Comparison of ENCODE assay signal across 8 cellular contexts in the genomic region with DNA sequence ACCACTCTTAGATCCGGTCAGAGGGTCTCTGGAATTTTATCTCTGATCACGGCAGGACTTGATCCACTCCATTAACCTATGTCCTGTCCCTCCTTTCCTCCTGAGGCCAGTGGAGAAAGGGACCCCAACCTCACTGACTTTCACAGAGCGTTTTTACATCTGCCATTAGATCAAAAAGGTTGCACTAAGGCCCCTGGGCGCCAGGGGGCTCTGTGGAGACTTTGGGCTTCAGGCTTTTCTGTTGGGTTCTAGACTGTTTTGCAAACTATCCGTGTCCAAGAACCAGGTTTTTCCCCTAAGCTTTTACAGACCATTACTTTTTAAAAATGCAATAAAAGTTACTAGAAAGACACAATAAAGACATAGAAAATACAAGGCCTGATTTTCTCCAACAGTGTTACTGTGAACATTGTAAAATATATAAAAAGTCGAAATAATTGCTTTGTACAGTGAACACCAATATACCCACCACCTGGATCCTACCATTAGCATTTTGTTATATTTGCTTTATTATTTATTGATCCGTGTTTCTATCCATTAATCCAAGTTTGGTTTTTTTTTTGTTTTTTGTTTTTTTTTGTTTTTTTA.
DNase-seq lines count a peak whose midpoint lies in the region; FAIRE-seq and TF ChIP-seq lines count a peak whose summit lies in the region.

No MANE protein-coding gene starts in this region.

- no peak for FAIRE-seq in frontal cortex (lab: Jason Lieb, UNC)

- DNase-seq in DMS153 treated with DMSO at 0.1 percent for 48 hours (lab: John Stamatoyannopoulos, UW; ENCODE audit: unreplicated experiment) (peak; percentile 4), DMS153 (lab: John Stamatoyannopoulos, UW) (no peak), SW 1271 (lab: John Stamatoyannopoulos, UW) (peak; percentile 7 to 40), astrocyte of the hippocampus (ENCODE audit: low read depth, low spot score) (peak; percentile 45), iris pigment epithelial cell (ENCODE audit: low read depth) (peak; percentile 48), frontal cortex (ENCODE audit: low spot score in 2 of 2) (no peak)
- peak; percentile 38 to 46 for DNase-seq in stimulated activated CD4-positive, alpha-beta T cell treated with anti-CD3 and anti-CD28 coated beads, Interleukin-4, amount 100 ng/mL, for 48 hours (ENCODE audit: low read depth in 2 of 2)

- TF ChIP-seq CTCF in LNCAP (IDR thresholded peaks at IDR 0.05) = peak; percentile 89

Comparison
In these comparisons a context has a peak if more than half of its experiments do, and no peak if none do; other contexts are left out.
1. DNase-seq: peak in DMS153 treated with DMSO at 0.1 percent for 48 hours (single experiment), SW 1271 (2 of 2), astrocyte of the hippocampus (single experiment), iris pigment epithelial cell (single experiment) and stimulated activated CD4-positive, alpha-beta T cell treated with anti-CD3 and anti-CD28 coated beads, Interleukin-4, amount 100 ng/mL, for 48 hours (2 of 2); none in DMS153 (single experiment) and frontal cortex (0 of 2).